In the genomic region with DNA sequence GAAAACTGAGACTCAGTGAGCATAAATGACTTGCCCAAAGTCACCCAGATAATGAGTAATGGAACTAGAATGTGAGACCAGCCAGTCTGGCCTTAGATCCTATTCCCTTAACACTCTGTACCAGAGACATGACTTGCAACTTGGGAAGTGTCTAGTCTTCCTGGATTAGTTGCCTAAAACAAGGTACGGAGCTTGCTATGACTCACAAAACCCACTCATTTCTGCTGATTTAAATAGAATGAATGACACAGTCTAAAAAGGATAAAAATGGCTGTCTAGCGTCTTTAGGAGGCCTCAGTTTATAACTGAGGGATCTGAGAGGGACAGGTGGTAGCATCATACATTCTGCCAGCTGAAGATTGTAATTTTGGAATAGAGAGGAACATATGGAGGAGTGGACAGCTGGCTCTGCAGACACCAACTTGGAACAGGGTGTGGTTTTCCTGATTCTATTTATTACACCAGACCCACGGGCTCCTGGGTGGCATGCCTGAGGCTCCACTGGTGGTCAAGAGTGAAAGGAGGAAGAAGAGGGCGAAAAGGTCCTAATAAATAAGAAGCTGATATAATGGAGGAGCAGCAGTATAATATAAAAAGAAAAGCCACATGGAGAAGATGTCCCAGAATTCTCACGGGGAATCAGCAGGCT, we compare ENCODE assay signal across 1 cellular context.
TF ChIP-seq lines count a peak whose summit lies in the region.

No MANE protein-coding gene starts in this region.

TF ChIP-seq in HCT116, 20 proteins besides CTCF, POLR2A, EP300 and RAD21 (continued from another document):
- TF ChIP-seq, protein P1, sequence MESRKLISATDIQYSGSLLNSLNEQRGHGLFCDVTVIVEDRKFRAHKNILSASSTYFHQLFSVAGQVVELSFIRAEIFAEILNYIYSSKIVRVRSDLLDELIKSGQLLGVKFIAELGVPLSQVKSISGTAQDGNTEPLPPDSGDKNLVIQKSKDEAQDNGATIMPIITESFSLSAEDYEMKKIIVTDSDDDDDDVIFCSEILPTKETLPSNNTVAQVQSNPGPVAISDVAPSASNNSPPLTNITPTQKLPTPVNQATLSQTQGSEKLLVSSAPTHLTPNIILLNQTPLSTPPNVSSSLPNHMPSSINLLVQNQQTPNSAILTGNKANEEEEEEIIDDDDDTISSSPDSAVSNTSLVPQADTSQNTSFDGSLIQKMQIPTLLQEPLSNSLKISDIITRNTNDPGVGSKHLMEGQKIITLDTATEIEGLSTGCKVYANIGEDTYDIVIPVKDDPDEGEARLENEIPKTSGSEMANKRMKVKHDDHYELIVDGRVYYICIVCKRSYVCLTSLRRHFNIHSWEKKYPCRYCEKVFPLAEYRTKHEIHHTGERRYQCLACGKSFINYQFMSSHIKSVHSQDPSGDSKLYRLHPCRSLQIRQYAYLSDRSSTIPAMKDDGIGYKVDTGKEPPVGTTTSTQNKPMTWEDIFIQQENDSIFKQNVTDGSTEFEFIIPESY (IDR thresholded peaks at IDR 0.05; ENCODE audit: extremely low read depth, insufficient replicate concordance, low read length), result no peak
- TF ChIP-seq FOSL1 (IDR thresholded peaks at IDR 0.05; ENCODE audit: low read depth) (peak; percentile 72), TCF7L2 (IDR thresholded peaks at IDR 0.05; ENCODE audit: borderline replicate concordance, extremely low read depth, insufficient read depth, insufficient read length) (no peak)
- TF ChIP-seq, protein P2, sequence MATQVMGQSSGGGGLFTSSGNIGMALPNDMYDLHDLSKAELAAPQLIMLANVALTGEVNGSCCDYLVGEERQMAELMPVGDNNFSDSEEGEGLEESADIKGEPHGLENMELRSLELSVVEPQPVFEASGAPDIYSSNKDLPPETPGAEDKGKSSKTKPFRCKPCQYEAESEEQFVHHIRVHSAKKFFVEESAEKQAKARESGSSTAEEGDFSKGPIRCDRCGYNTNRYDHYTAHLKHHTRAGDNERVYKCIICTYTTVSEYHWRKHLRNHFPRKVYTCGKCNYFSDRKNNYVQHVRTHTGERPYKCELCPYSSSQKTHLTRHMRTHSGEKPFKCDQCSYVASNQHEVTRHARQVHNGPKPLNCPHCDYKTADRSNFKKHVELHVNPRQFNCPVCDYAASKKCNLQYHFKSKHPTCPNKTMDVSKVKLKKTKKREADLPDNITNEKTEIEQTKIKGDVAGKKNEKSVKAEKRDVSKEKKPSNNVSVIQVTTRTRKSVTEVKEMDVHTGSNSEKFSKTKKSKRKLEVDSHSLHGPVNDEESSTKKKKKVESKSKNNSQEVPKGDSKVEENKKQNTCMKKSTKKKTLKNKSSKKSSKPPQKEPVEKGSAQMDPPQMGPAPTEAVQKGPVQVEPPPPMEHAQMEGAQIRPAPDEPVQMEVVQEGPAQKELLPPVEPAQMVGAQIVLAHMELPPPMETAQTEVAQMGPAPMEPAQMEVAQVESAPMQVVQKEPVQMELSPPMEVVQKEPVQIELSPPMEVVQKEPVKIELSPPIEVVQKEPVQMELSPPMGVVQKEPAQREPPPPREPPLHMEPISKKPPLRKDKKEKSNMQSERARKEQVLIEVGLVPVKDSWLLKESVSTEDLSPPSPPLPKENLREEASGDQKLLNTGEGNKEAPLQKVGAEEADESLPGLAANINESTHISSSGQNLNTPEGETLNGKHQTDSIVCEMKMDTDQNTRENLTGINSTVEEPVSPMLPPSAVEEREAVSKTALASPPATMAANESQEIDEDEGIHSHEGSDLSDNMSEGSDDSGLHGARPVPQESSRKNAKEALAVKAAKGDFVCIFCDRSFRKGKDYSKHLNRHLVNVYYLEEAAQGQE (IDR thresholded peaks at IDR 0.05; ENCODE audit: low read depth), result no peak
